ENCODE assay signal across 8 cellular contexts in genomic region chr14:90060965-90061848, GRCh38. TPM values are rescaled to one million over a fixed set of nuclear protein-coding genes. Genes with fewer than 3 reads are reported as not detected.
A peak's percentile ranks its signal among the peaks of the same experiment; 100 is the strongest.
DNase-seq lines count a peak whose midpoint lies in the region; ATAC-seq and TF ChIP-seq lines count a peak whose summit lies in the region.

No MANE protein-coding gene starts in this region.

- H2BK5ac ChIP-seq in H9 (ENCODE audit: insufficient read length, low read length) = no peak overlapping the region

- H3K27ac ChIP-seq in H9 (ENCODE audit: insufficient read length, low read depth, low read length) = no peak overlapping the region
- no peak overlapping the region for H3K27ac ChIP-seq in gastroesophageal sphincter

- peaks cover 2 to 5% of the 10 kb centered on the region in 2 experiments; a peak in 3 of 5 replicates for H3K9me3 Mint-ChIP-seq in H9
- H3K9me3 Mint-ChIP-seq in T-cell = no peaks in the 10 kb centered on the region
- no peaks in the 10 kb centered on the region for H3K9me3 Mint-ChIP-seq in progenitor cell of endocrine pancreas (ENCODE audit: low read depth)

- H3K79me2 ChIP-seq in H9 (ENCODE audit: insufficient read depth, low read length) = no peaks in the 10 kb centered on the region

- H3K36me3 Mint-ChIP-seq in H9 (ENCODE audit: insufficient read depth in 1 of 3, low read depth in 3 of 3) (peaks cover 0 to 2% (median 0%) of the 10 kb centered on the region in 3 experiments; a peak in 2 of 7 replicates), T-cell (no peaks in the 10 kb centered on the region), progenitor cell of endocrine pancreas (ENCODE audit: insufficient read depth) (no peaks in the 10 kb centered on the region)

- no peak overlapping the region for H3K14ac ChIP-seq in H9 (ENCODE audit: insufficient read depth, low read length)

- H3K23ac ChIP-seq in H9 (ENCODE audit: insufficient read length, low read depth, low read length) = no peak overlapping the region

- H3K56ac ChIP-seq in H9 (ENCODE audit: insufficient read length, low read depth, low read length) = no peak overlapping the region

- WGBS in H9 (ENCODE audit: extremely low coverage, insufficient read length, low lambda C conversion rate) = no CpG with 5 or more reads among the region's 81 CpGs
- WGBS in gastroesophageal sphincter (ENCODE audit: low coverage in 1 of 2), 2 donors = 2% methylated on average over 10 of the region's 81 CpGs; no CpG with 5 or more reads in 1 of the 2 donors

- H3T11ph ChIP-seq in H9 (ENCODE audit: low read length) = no peak overlapping the region

- no peak overlapping the region for H2AK5ac ChIP-seq in H9 (ENCODE audit: insufficient read length, low read length)

- no peak overlapping the region for H2BK20ac ChIP-seq in H9 (ENCODE audit: low read depth, low read length, poor library complexity, severe bottlenecking)

- no peak overlapping the region for H3K27ac Mint-ChIP-seq in H9
- H3K27ac Mint-ChIP-seq in T-cell = no peak overlapping the region
- H3K27ac Mint-ChIP-seq in progenitor cell of endocrine pancreas = no peak overlapping the region

- H3K23me2 ChIP-seq in H9 (ENCODE audit: insufficient read length, low read depth, low read length, poor library complexity, severe bottlenecking) = peaks cover 25% of the 10 kb centered on the region

- no peaks in the 10 kb centered on the region; the same call in 1 of the 2 replicates for H3K9me3 ChIP-seq in ES-I3 (ENCODE audit: control insufficient read depth, insufficient read depth, low read length)
- H3K9me3 ChIP-seq in H9 (ENCODE audit: control insufficient read depth, low read depth, low read length) = no peaks in the 10 kb centered on the region
- H3K9me3 ChIP-seq in gastroesophageal sphincter = no peaks in the 10 kb centered on the region

- H4K8ac ChIP-seq in H9 (replicated peaks; ENCODE audit: insufficient read length, low read depth, low read length) = no peak overlapping the region

- TF ChIP-seq POLR2A in gastroesophageal sphincter (IDR thresholded peaks at IDR 0.05) = no peak

- H3K4me3 Mint-ChIP-seq in H9 (peak overlapping the region; percentile 72 to 92), T-cell (peak overlapping the region; percentile 69 to 89 (median 69)), progenitor cell of endocrine pancreas (ENCODE audit: low read depth) (peak overlapping the region; percentile 71)

- no peaks in the 10 kb centered on the region for H3K79me1 ChIP-seq in H9 (ENCODE audit: insufficient read depth, low read depth, low read length, poor library complexity, severe bottlenecking)

- H3K36me3 ChIP-seq in ES-I3 (ENCODE audit: insufficient read depth, low read length) (no peaks in the 10 kb centered on the region), gastroesophageal sphincter (no peaks in the 10 kb centered on the region)

- H4K20me1 ChIP-seq in H9 (ENCODE audit: control insufficient read depth, insufficient read depth, insufficient read length) = no peaks in the 10 kb centered on the region

- H4K91ac ChIP-seq in H9 (ENCODE audit: insufficient read length, low read depth, low read length) = no peak overlapping the region

- H3K4me2 ChIP-seq in H9 (ENCODE audit: insufficient read depth, insufficient read length, low read length) = peak overlapping the region; percentile 78

- no peak overlapping the region for H3K4ac ChIP-seq in H9 (ENCODE audit: low read depth, low read length)

- no peak overlapping the region; the same call in 1 of the 2 replicates for H2BK15ac ChIP-seq in H9 (ENCODE audit: low read depth, low read length)

- no peak for TF ChIP-seq EP300 in gastroesophageal sphincter (IDR thresholded peaks at IDR 0.05)

- no peak overlapping the region for H2AFZ ChIP-seq in H9 (ENCODE audit: low read length)

- TF ChIP-seq CTCF in H9 (conservative IDR thresholded peaks at IDR 0.05) (no peak), gastroesophageal sphincter (IDR thresholded peaks at IDR 0.05) (no peak), progenitor cell of endocrine pancreas (IDR thresholded peaks at IDR 0.05; ENCODE audit: unreplicated experiment) (no peak)

- H3K9ac ChIP-seq in ES-I3 (ENCODE audit: low read depth, low read length) (peak overlapping the region; percentile 84), H9 (ENCODE audit: extremely low read depth, insufficient read length, low read length) (no peak overlapping the region)

- ATAC-seq in T-cell (replicated peaks in 1 of 4) (peak in 2 of 4 experiments; percentile 6 to 12), gastroesophageal sphincter (no peak), HG03095 (IDR thresholded peaks at IDR 0.05; ENCODE audit: unreplicated experiment) (no peak)

- H3K27me3 Mint-ChIP-seq in H9 (ENCODE audit: low read depth) (peaks cover 91% of the 10 kb centered on the region), T-cell (peaks cover 53 to 69% of the 10 kb centered on the region in 2 donors), progenitor cell of endocrine pancreas (peaks cover 69% of the 10 kb centered on the region)

- H2BK120ac ChIP-seq in H9 (ENCODE audit: low read depth, low read length, poor library complexity, severe bottlenecking) = no peak overlapping the region

- H2BK12ac ChIP-seq in H9 (ENCODE audit: insufficient read length, low read depth, low read length) = no peak overlapping the region

- H3K27me3 ChIP-seq in H9 (ENCODE audit: insufficient read depth, low read length) (peaks cover 37% of the 10 kb centered on the region; the same call in 1 of the 2 replicates), gastroesophageal sphincter (peaks cover 89% of the 10 kb centered on the region)

- DNase-seq in H9 (peak; percentile 64), T-cell (no peak), progenitor cell of endocrine pancreas (ENCODE audit: low spot score, unreplicated experiment) (no peak), cortex of kidney (lab: John Stamatoyannopoulos, UW) (no peak)
- no peak for DNase-seq in effector CD8-positive, alpha-beta T cell (lab: John Stamatoyannopoulos, UW)

- H3K4me3 ChIP-seq in gastroesophageal sphincter = peak overlapping the region; percentile 15 to 52

- no peak overlapping the region for H4K5ac ChIP-seq in H9 (ENCODE audit: insufficient read length, low read depth, low read length)

- peaks cover 25 to 40% of the 10 kb centered on the region in 2 experiments for H3K4me1 Mint-ChIP-seq in H9
- H3K4me1 Mint-ChIP-seq in T-cell = peaks cover 27 to 29% (median 28%) of the 10 kb centered on the region in 3 donors
- H3K4me1 Mint-ChIP-seq in progenitor cell of endocrine pancreas (ENCODE audit: low read depth) = peaks cover 7% of the 10 kb centered on the region

- H3K18ac ChIP-seq in H9 (ENCODE audit: insufficient read length, low read depth, low read length) = no peak overlapping the region

- no peaks in the 10 kb centered on the region; the same call in 1 of the 2 replicates for H3K4me1 ChIP-seq in ES-I3 (ENCODE audit: insufficient read depth, low read length)
- H3K4me1 ChIP-seq in H9 (ENCODE audit: insufficient read depth, low read length) = peaks cover 3% of the 10 kb centered on the region; the same call in 1 of the 2 replicates
- H3K4me1 ChIP-seq in gastroesophageal sphincter = peaks cover 0 to 32% (median 23%) of the 10 kb centered on the region in 3 donors

- CTCF ChIA-PET in T-cell (lab: Charles Lee) = no interaction called here

- POLR2A ChIA-PET in T-cell (lab: Charles Lee) = no interaction called here

RNA-seq across cellular contexts. Expression of gene KCNK13, which starts 0.6 kb away (rescaled TPM):
- total RNA-seq in H9 (2021) (0.35 and 0.39 TPM in 2 replicates), T-cell (not detected), gastroesophageal sphincter (under 1 TPM in 3 of 4 donors, not detected in 1; 0.10 to 0.81 (median 0.19) TPM), progenitor cell of endocrine pancreas (not detected in 2 replicates)
